In the genomic region with DNA sequence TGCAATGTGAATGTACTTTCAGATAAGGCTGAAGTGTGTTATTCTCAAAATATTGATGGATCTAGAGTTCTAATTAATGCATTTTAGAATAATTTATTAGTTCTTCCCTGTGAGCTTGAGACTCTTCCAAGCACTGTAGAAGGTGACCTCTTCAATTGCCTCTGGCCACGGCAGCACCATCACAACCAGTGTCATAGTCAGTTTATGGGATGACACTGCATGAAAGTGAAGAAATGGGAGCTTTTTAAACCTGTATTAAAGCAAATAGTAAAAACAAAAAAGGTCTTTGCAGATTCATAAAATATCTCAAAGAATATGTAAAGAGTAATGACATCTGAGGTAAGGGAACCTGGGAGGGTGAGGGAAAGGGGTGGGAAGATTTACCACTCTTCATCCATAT, we compare ENCODE assay signal across 1 cellular context.
TF ChIP-seq lines count a peak whose summit lies in the region.

No MANE protein-coding gene starts in this region.

TF ChIP-seq in WTC11, 78 proteins besides CTCF, POLR2A, EP300 and RAD21 (continued from another document):
- TF ChIP-seq SOX15 (CRISPR knock-in tag; IDR thresholded peaks at IDR 0.05) (no peak), ELF4 (CRISPR knock-in tag; IDR thresholded peaks at IDR 0.05; ENCODE audit: low read depth) (no peak), GTF2I (CRISPR knock-in tag; conservative IDR thresholded peaks at IDR 0.05) (no peak), ZBTB21 (CRISPR knock-in tag; IDR thresholded peaks at IDR 0.05; ENCODE audit: borderline replicate concordance) (no peak), FOXK1 (CRISPR knock-in tag; IDR thresholded peaks at IDR 0.05) (no peak)
- TF ChIP-seq, protein P1, sequence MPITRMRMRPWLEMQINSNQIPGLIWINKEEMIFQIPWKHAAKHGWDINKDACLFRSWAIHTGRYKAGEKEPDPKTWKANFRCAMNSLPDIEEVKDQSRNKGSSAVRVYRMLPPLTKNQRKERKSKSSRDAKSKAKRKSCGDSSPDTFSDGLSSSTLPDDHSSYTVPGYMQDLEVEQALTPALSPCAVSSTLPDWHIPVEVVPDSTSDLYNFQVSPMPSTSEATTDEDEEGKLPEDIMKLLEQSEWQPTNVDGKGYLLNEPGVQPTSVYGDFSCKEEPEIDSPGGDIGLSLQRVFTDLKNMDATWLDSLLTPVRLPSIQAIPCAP (CRISPR knock-in tag; IDR thresholded peaks at IDR 0.05) = no peak
